9 cellular contexts compared by ENCODE assay signal in the genomic region with DNA sequence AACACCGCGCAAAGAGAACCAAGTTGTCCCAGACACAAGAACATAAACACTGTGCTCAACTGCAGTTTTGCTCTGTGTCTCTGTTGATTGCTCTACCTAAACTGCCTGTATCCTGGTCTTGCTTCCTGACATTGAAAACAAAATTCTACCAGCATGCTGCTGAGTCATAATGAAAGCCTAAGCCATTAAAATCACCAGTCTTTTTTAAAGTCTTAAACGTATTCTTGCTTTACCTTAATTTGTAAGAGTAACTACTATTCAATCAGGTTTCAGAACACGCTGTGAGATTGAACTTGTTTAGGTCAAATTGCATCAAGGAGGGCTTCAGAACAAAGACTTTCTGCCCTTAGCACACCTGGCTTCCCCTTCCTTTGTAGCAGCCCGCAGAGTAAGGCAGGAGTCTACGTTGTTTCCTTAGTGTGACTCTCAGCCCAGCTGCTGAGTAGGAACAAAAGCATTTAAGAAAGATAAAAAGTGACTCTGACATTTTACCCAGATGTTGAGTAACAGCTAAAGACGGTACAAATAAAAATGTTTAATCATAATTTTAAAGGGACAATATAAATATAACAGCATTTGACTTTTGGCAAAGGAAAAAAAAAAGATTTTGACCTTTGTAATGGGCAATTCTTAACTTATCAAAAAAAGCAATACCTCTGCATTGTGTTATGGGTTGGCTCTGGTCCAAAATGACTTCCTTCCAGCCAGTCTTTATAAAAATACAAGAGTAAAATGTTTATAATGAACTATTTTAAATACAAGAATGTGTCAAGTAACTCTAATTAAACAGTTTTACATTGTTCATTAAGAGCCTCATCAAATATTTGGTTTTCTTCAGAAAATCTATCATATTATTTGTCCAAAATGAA.
A peak's percentile ranks its signal among the peaks of the same experiment; 100 is the strongest.
DNase-seq lines count a peak whose midpoint lies in the region; ATAC-seq and TF ChIP-seq lines count a peak whose summit lies in the region.
"Had no signal": no experiment of that assay in that cellular context is flagged by ENCODE, and none has a peak within 500 bp of the region (broad histone marks: within the 10 kb centered on the region; RNA-seq: fewer than 3 reads in every experiment).

No MANE protein-coding gene starts in this region.

- peaks cover 37% of the 10 kb centered on the region for H3K4me1 Mint-ChIP-seq in Calu3 (ENCODE audit: low read depth, unreplicated experiment)
- H3K4me1 Mint-ChIP-seq in endothelial cell (ENCODE audit: unreplicated experiment): peaks cover 12% of the 10 kb centered on the region

- no peak overlapping the region for H3K4me3 ChIP-seq in HUES64 (ENCODE audit: low read length)
- H3K4me3 ChIP-seq: thoracic aorta had no signal

- H3K4me3 Mint-ChIP-seq in Calu3 (ENCODE audit: low read depth, unreplicated experiment): peak overlapping the region; percentile 10
- H3K4me3 Mint-ChIP-seq in endothelial cell (ENCODE audit: unreplicated experiment): peak overlapping the region; percentile 0

- no peaks in the 10 kb centered on the region for H3K27me3 ChIP-seq in HUES64 (ENCODE audit: insufficient read depth, low read length)

- DNase-seq in Calu3: peak; percentile 28
- DNase-seq in endothelial cell (ENCODE audit: low spot score): peak; percentile 28
- no peak for DNase-seq in stimulated activated naive CD4-positive, alpha-beta T cell (lab: John Stamatoyannopoulos, UW)
- DNase-seq in inferior parietal cortex (ENCODE audit: extremely low spot score): no peak
- DNase-seq in head of caudate nucleus: no peak

- no peaks in the 10 kb centered on the region for H3K36me3 ChIP-seq in HUES64 (ENCODE audit: insufficient read depth, low read length)
- H3K36me3 ChIP-seq: thoracic aorta had no signal

- H3K9me3 Mint-ChIP-seq in Calu3 (ENCODE audit: low read depth, unreplicated experiment) (no peaks in the 10 kb centered on the region), endothelial cell (ENCODE audit: unreplicated experiment) (no peaks in the 10 kb centered on the region)

- intact Hi-C loops in Calu3 (cut with micrococcal nuclease; ENCODE audit: unreplicated experiment): loop anchor here (10.0 kb wide), 1 partner anchor 569 kb away; the partner anchor contains the start of gene IFI44L
- intact Hi-C loops in head of caudate nucleus (cut with DNase I): no loop called here

- H3K36me3 Mint-ChIP-seq in Calu3 (ENCODE audit: insufficient read depth, unreplicated experiment): peaks cover 2% of the 10 kb centered on the region
- no peaks in the 10 kb centered on the region for H3K36me3 Mint-ChIP-seq in endothelial cell (ENCODE audit: low read depth, unreplicated experiment)

- H3K27ac Mint-ChIP-seq in Calu3 (ENCODE audit: unreplicated experiment) (peak overlapping the region; percentile 95), endothelial cell (ENCODE audit: unreplicated experiment) (peak overlapping the region; percentile 97)

- CTCF ChIA-PET in Calu3 (lab: Charles Lee): interaction anchor here (0.7 to 1.3 kb wide), 2 partner anchors 354 to 859 kb away, joined by 3 read pairs; no protein-coding TSS in a partner anchor

- H3K27ac ChIP-seq in HUES64 (ENCODE audit: low read depth, low read length): peak overlapping the region; percentile 76
- H3K27ac ChIP-seq: thoracic aorta had no signal

- peaks cover 11% of the 10 kb centered on the region for H3K4me1 ChIP-seq in HUES64 (ENCODE audit: insufficient read depth, low read length)

- ATAC-seq in GM21515 (IDR thresholded peaks at IDR 0.05; ENCODE audit: unreplicated experiment) (peak; percentile 51), HG02840 (IDR thresholded peaks at IDR 0.05; ENCODE audit: low FRiP score, unreplicated experiment) (no peak)

- no peaks in the 10 kb centered on the region for H3K27me3 Mint-ChIP-seq in Calu3 (ENCODE audit: unreplicated experiment)
- H3K27me3 Mint-ChIP-seq in endothelial cell (ENCODE audit: unreplicated experiment): no peaks in the 10 kb centered on the region

- no TSS peak for BruUV-seq in Calu3 (replicated peaks; lab: Mats Ljungman, UMichigan)

- peak overlapping the region; percentile 58 for H3K9ac ChIP-seq in HUES64 (ENCODE audit: low read depth, low read length)

- no peaks in the 10 kb centered on the region for H3K9me3 ChIP-seq in HUES64 (ENCODE audit: insufficient read depth, low read depth, low read length)
- H3K9me3 ChIP-seq: thoracic aorta had no signal

- WGBS in HUES64: 62% methylated on average over 6 of the region's 7 CpGs

- no peak for TF ChIP-seq CTCF in Calu3 (IDR thresholded peaks at IDR 0.05; ENCODE audit: unreplicated experiment)
- TF ChIP-seq CTCF in endothelial cell (IDR thresholded peaks at IDR 0.05; ENCODE audit: unreplicated experiment): no peak

Comparison
In these comparisons a context has a peak if more than half of its experiments do, and no peak if none do; other contexts are left out.
1. DNase-seq: peak in Calu3 (single experiment) and endothelial cell (single experiment); none in stimulated activated naive CD4-positive, alpha-beta T cell (0 of 6), inferior parietal cortex (single experiment) and head of caudate nucleus (0 of 42).